1 cellular context compared by ENCODE assay signal in the genomic region with DNA sequence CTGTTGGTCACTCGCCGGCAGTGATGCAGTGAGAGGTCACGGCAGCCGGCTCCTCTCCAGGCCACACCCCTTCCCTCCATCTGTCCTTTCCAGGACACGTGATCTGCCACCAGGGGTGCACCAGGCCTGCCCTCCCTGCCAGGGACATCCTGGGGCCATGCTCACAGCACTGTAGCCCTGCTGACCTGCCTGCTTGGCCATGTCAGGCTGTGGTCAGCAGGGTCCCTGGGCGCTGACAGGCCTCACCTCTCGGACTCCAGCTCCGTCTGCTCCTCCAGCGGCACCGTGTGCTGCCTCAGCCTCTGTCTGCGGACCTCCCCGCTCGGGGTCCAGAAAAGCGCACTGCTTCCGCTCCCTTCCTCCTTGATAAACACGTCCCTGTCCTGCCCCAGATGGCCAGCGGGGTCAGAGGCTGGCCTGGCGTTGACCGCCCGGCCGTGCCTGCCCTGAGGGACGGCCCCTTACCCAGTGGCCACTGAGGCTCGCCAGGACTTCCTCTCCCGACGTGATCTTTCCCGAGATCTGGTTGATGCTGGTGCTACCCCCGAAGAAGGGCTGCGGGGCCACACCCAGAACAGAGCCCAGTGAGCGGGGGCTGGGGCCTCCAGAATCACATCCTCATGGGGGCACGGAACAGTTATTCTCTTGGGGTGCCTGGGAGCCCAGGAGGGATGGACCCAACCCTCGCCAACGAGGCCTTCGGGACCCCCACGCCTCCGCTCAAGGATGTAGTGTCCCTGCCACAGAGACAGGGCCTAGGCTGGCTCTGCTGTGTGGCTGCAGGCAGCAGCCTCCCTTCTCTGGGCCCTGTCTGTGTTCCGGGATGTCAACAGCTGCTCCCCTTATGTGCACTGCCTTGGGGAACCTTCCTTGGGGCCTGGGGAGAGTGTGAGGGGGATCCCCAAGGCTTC.
TF ChIP-seq lines count a peak whose summit lies in the region.

No MANE protein-coding gene starts in this region.

TF ChIP-seq in SK-N-SH, 30 proteins besides CTCF, POLR2A, EP300 and RAD21 (continued from another document):
- TF ChIP-seq, protein P1, sequence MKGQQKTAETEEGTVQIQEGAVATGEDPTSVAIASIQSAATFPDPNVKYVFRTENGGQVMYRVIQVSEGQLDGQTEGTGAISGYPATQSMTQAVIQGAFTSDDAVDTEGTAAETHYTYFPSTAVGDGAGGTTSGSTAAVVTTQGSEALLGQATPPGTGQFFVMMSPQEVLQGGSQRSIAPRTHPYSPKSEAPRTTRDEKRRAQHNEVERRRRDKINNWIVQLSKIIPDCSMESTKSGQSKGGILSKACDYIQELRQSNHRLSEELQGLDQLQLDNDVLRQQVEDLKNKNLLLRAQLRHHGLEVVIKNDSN (IDR thresholded peaks at IDR 0.05; ENCODE audit: borderline replicate concordance, low read depth) = no peak
- TF ChIP-seq, protein P2, sequence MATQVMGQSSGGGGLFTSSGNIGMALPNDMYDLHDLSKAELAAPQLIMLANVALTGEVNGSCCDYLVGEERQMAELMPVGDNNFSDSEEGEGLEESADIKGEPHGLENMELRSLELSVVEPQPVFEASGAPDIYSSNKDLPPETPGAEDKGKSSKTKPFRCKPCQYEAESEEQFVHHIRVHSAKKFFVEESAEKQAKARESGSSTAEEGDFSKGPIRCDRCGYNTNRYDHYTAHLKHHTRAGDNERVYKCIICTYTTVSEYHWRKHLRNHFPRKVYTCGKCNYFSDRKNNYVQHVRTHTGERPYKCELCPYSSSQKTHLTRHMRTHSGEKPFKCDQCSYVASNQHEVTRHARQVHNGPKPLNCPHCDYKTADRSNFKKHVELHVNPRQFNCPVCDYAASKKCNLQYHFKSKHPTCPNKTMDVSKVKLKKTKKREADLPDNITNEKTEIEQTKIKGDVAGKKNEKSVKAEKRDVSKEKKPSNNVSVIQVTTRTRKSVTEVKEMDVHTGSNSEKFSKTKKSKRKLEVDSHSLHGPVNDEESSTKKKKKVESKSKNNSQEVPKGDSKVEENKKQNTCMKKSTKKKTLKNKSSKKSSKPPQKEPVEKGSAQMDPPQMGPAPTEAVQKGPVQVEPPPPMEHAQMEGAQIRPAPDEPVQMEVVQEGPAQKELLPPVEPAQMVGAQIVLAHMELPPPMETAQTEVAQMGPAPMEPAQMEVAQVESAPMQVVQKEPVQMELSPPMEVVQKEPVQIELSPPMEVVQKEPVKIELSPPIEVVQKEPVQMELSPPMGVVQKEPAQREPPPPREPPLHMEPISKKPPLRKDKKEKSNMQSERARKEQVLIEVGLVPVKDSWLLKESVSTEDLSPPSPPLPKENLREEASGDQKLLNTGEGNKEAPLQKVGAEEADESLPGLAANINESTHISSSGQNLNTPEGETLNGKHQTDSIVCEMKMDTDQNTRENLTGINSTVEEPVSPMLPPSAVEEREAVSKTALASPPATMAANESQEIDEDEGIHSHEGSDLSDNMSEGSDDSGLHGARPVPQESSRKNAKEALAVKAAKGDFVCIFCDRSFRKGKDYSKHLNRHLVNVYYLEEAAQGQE (IDR thresholded peaks at IDR 0.05; ENCODE audit: low read depth, low read length) = no peak
- TF ChIP-seq FOSL2 (IDR thresholded peaks at IDR 0.05; ENCODE audit: borderline replicate concordance, low read depth) = no peak
